Comparison of ENCODE assay signal across 8 cellular contexts in the genomic region with DNA sequence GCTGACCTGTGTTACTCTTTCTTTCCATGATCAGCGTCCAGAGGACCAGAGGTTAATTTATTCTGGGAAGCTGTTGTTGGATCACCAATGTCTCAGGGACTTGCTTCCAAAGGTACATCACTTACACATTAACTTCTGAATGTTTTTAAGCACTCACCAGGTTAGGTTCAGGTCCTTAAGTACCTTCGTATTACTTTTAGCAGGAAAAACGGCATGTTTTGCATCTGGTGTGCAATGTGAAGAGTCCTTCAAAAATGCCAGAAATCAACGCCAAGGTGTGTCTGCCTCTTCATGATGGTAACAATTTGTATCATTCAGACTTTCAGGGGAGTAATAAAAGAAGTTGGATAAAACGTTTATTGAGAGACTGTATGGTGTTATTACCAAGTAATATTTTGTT. TPM values are rescaled to one million over a fixed set of nuclear protein-coding genes. Genes with fewer than 3 reads are reported as not detected.
DNase-seq lines count a peak whose midpoint lies in the region; ATAC-seq and TF ChIP-seq lines count a peak whose summit lies in the region.
"Had no signal": no experiment of that assay in that cellular context is flagged by ENCODE, and none has a peak within 500 bp of the region (broad histone marks: within the 10 kb centered on the region; RNA-seq: fewer than 3 reads in every experiment).

No MANE protein-coding gene starts in this region.

- no peak for ATAC-seq in activated CD4-positive, CD25-positive, alpha-beta regulatory T cell treated with anti-CD3 and anti-CD28 coated beads, Interleukin-2, amount 50 U/mL, for 24 hours

- peaks cover 0 to 33% (median 15%) of the 10 kb centered on the region in 4 donors for H3K4me1 ChIP-seq in Peyer's patch

- H3K27me3 ChIP-seq in GM06990 (replicated peaks; ENCODE audit: control insufficient read depth, insufficient read depth, low read length) (no peaks in the 10 kb centered on the region), Peyer's patch (no peaks in the 10 kb centered on the region)

- H3K36me3 ChIP-seq in GM06990 (ENCODE audit: control insufficient read depth, insufficient read depth, low read length), result peaks cover 22% of the 10 kb centered on the region
- H3K36me3 ChIP-seq in Peyer's patch, result peaks cover 0 to 55% (median 0%) of the 10 kb centered on the region in 3 donors

- TF ChIP-seq CTCF in GM06990 (IDR thresholded peaks at IDR 0.05; ENCODE audit: insufficient read depth, low read length, poor library complexity, severe bottlenecking) (no peak), Peyer's patch (IDR thresholded peaks at IDR 0.05) (no peak), epithelial cell of proximal tubule (conservative IDR thresholded peaks at IDR 0.05; ENCODE audit: low read depth, low read length) (no peak)

- H3K9me3 ChIP-seq in Peyer's patch, result no peaks in the 10 kb centered on the region

- H3K27ac ChIP-seq in Peyer's patch (peak overlapping the region in 2 of 4 donors; percentile 64 to 100), substantia nigra (ENCODE audit: low read depth, low read length, poor library complexity, severe bottlenecking) (no peak overlapping the region)

- H3K4me3 ChIP-seq in GM06990 (replicated peaks; ENCODE audit: low read depth, low read length) (peak overlapping the region; percentile 84), Peyer's patch (peak overlapping the region; percentile 38 to 99 (median 86)), epithelial cell of proximal tubule (ENCODE audit: low read depth, low read length) (peak overlapping the region; percentile 99), skeletal muscle cell (ENCODE audit: low read depth, low read length) (peak overlapping the region; percentile 99)

- no peak for DNase-seq in GM06990 (ENCODE audit: extremely low read depth, insufficient read length)
- no peak for DNase-seq in Peyer's patch
- no peak for DNase-seq in epithelial cell of proximal tubule (ENCODE audit: low read depth)
- no peak for DNase-seq in skeletal muscle cell (ENCODE audit: low read depth)
- DNase-seq in substantia nigra (lab: John Stamatoyannopoulos, UW), result no peak
- DNase-seq in RKO (ENCODE audit: low spot score), result no peak
- DNase-seq: NCI-H187 had no signal

- TF ChIP-seq POLR2A in Peyer's patch (IDR thresholded peaks at IDR 0.05), result no peak

RNA-seq across cellular contexts. Expression of a gene that starts 3.3 kb away (rescaled TPM):
- 100 to 1,000 TPM in 3 of 4 donors, 10 to 100 TPM in 1; 86.0 to 143 (median 108) TPM for total RNA-seq in Peyer's patch
- 42.1 and 84.8 TPM in 2 replicates for total RNA-seq in epithelial cell of proximal tubule

RNA-seq across cellular contexts. Expression of a gene that starts 26.5 kb away (rescaled TPM):
- total RNA-seq in Peyer's patch, result 1 to 10 TPM in 1 of 4 donors, not detected in 3; 2.5 TPM
- total RNA-seq in epithelial cell of proximal tubule, result not detected in 2 replicates

RNA-seq across cellular contexts. Expression of a gene that starts 54.2 kb away (rescaled TPM):
- total RNA-seq in Peyer's patch, result 100 to 1,000 TPM in 1 of 4 donors, 10 to 100 TPM in 3; 47.6 to 314 (median 80.8) TPM
- total RNA-seq in epithelial cell of proximal tubule, result 3.8 and 4.5 TPM in 2 replicates
